Comparison of ENCODE assay signal across 22 cellular contexts in the genomic region with DNA sequence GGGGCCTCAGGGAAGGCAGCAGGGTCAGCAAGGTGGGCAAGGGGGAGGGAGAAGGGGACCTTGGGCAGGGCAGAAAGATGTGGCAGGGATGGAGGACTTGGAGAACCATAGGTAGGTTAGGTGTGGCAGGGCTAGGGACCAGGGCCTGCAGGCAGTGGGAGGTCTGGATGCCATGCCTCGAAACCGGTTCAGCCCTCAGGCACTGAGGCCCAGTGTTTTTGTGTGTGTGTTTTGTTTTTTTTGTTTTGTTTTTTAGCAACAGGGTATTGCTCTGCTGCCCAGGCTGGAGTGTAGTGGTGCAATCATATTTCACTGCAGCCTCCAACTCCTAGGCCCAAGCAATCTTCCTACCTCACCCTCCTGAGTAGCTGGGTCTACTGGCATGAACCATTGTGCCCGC. TPM values are rescaled to one million over a fixed set of nuclear protein-coding genes. Genes with fewer than 3 reads are reported as not detected.
"Had no signal": no experiment of that assay in that cellular context is flagged by ENCODE, and none has a peak within 500 bp of the region (broad histone marks: within the 10 kb centered on the region; RNA-seq: fewer than 3 reads in every experiment).

No MANE protein-coding gene starts in this region.

- H3K36me3 Mint-ChIP-seq: IgD-negative memory B cell had no signal

- H3K4me1 ChIP-seq: SJSA1 had no signal

- H3K4me3 Mint-ChIP-seq: IgD-negative memory B cell had no signal

- H3K27me3 ChIP-seq: SJSA1 had no signal

- DNase-seq: Kasumi-1, MM.1S, NCI-H1092 treated with DMSO at 0.1 percent for 48 hours, NCI-H1436, NCI-H187, NCI-H2029, NCI-H2081 treated with DMSO at 0.1 percent for 48 hours, NCI-H2171, NCI-H226, NCI-H446, NCI-H510A, NCI-H524 treated with DMSO at 0.1 percent for 48 hours, NCI-H69, NCI-H774, Right ventricle myocardium superior, RPMI8226, SIG-M5 had no signal

- ATAC-seq: K562 had no signal

- H3K27ac Mint-ChIP-seq: IgD-negative memory B cell had no signal

- H3K4me2 ChIP-seq: KMS-11 had no signal

- H3K9me3 Mint-ChIP-seq: IgD-negative memory B cell had no signal

- H3K4me3 ChIP-seq: K562, SJSA1, SK-N-MC had no signal

- H3K27ac ChIP-seq: KMS-11, SJSA1, SK-N-MC had no signal

- H3K36me3 ChIP-seq: SJSA1 had no signal

- H3K4me1 Mint-ChIP-seq: IgD-negative memory B cell had no signal

- H3K9me3 ChIP-seq: SJSA1 had no signal

- H3K9ac ChIP-seq: KMS-11 had no signal

RNA-seq across cellular contexts. Expression of a gene that starts 12.2 kb away (rescaled TPM):
- total RNA-seq: SJSA1 had no signal
